ENCODE assay signal across 1 cellular context in genomic region chr11:61042961-61043540, GRCh38.
TF ChIP-seq lines count a peak whose summit lies in the region.

No MANE protein-coding gene starts in this region.

TF ChIP-seq in GM12878, 131 proteins besides CTCF, POLR2A, EP300 and RAD21 (continued from another document):
- no peak for TF ChIP-seq CUX1 (IDR thresholded peaks at IDR 0.05; ENCODE audit: insufficient replicate concordance, low read depth, low read length)
- TF ChIP-seq RAD51 (IDR thresholded peaks at IDR 0.05), result no peak
- TF ChIP-seq ETV6 (conservative IDR thresholded peaks at IDR 0.05 in 1 of 2, IDR thresholded peaks at IDR 0.05 in 1 of 2; ENCODE audit: borderline replicate concordance in 1 of 2, low read depth in 1 of 2), result 0 out of 4 replicates have a peak, but pooled peaks of 1 of the 2 experiments have one; percentile 29
- no peak; the same call in 1 of the 2 replicates for TF ChIP-seq PAX5 (IDR thresholded peaks at IDR 0.05; ENCODE audit: borderline replicate concordance, low read depth, low read length)
- TF ChIP-seq IKZF1 (conservative IDR thresholded peaks at IDR 0.05), result peak; percentile 46
- TF ChIP-seq DPF2 (IDR thresholded peaks at IDR 0.05), result 0 out of 2 replicates have a peak, but pooled peaks have one; percentile 43
- no peak for TF ChIP-seq SIX5 (IDR thresholded peaks at IDR 0.05; ENCODE audit: low read depth, low read length, severe bottlenecking)
- TF ChIP-seq NR2F1 (conservative IDR thresholded peaks at IDR 0.05), result no peak
- peak; percentile 62; the same call in 1 of the 2 replicates for TF ChIP-seq CREM (IDR thresholded peaks at IDR 0.05; ENCODE audit: low read depth)
- no peak for TF ChIP-seq GABPA (IDR thresholded peaks at IDR 0.05; ENCODE audit: low read depth)
- peak; percentile 55 for TF ChIP-seq SMAD1 (IDR thresholded peaks at IDR 0.05; ENCODE audit: low read depth, partially characterized antibody)
- no peak for TF ChIP-seq ZNF24 (IDR thresholded peaks at IDR 0.05)
- TF ChIP-seq IKZF2 (IDR thresholded peaks at IDR 0.05), result peak; percentile 32 to 51; a peak in 2 of 4 replicates
